In genomic region chr9:129141066-129142041, GRCh38 we compare ENCODE assay signal across 8 cellular contexts. TPM values are rescaled to one million over a fixed set of nuclear protein-coding genes. Genes with fewer than 3 reads are reported as not detected.
A peak's percentile ranks its signal among the peaks of the same experiment; 100 is the strongest.
DNase-seq lines count a peak whose midpoint lies in the region; ATAC-seq, FAIRE-seq and TF ChIP-seq lines count a peak whose summit lies in the region.

No MANE protein-coding gene starts in this region.

- intact Hi-C loops in gastrocnemius medialis (cut with DNase I; ENCODE audit: low total_unique reads), result loop anchor here (2.0 kb wide), 3 partner anchors 33 to 341 kb away; no protein-coding TSS in a partner anchor

- in situ Hi-C loops in gastrocnemius medialis (cut with MboI; ENCODE audit: low sequenced_read_pairs in 4 of 4), result loop anchor here in 2 of 4 donors (25.0 kb wide), 2 partner anchors 346 to 646 kb away; no protein-coding TSS in a partner anchor

- POLR2A ChIA-PET in A549 (lab: Yijun Ruan, JAX), result interaction anchor here (0.6 to 3.5 kb wide), 17 partner anchors 10 to 479 kb away, joined by 3 to 44 read pairs (median 9); partner anchors contain the start of genes C9orf50 and IER5L

- CTCF ChIA-PET in A549 (lab: Yijun Ruan, JAX), result interaction anchor here (1.2 to 28.1 kb wide), 11 partner anchors 13 to 490 kb away, joined by 3 to 1029 read pairs (median 14); partner anchors contain the start of genes ASB6, C9orf50, IER5L and NTMT1

- TF ChIP-seq CTCF in A549 (IDR thresholded peaks at IDR 0.05) (no peak), gastrocnemius medialis (IDR thresholded peaks at IDR 0.05 in 4 of 5, conservative IDR thresholded peaks at IDR 0.05 in 1 of 5) (no peak)

- no peak for TF ChIP-seq RAD21 in A549 (conservative IDR thresholded peaks at IDR 0.05 in 1 of 2, IDR thresholded peaks at IDR 0.05 in 1 of 2)

- H3K4me3 ChIP-seq in A549, result peak overlapping the region; percentile 44; the same call in 2 of the 3 replicates
- H3K4me3 ChIP-seq in gastrocnemius medialis, result peak overlapping the region; percentile 51 to 77 (median 56)

- peak overlapping the region; percentile 91 for H3K4me2 ChIP-seq in A549

- 68% methylated on average over 13 of the region's 13 CpGs for WGBS in A549 (ENCODE audit: missing lambda C conversion rate)

- DNase-seq in A549 (ENCODE audit: low read depth in 1 of 2, low spot score in 1 of 2) (peak in 1 of 2 experiments; percentile 31), NCI-H226 (peak; percentile 33), astrocyte of the hippocampus (ENCODE audit: low read depth, low spot score) (peak; percentile 96), hypothalamus (lab: John Stamatoyannopoulos, UW) (peak in 28 of 51 donors; percentile 11 to 60 (median 38)), gastrocnemius medialis (peak; percentile 54 to 66), HPDE6-E6E7 (ENCODE audit: extremely low spot score) (no peak)

- H3K4me1 ChIP-seq in A549 (peaks cover 74% of the 10 kb centered on the region), gastrocnemius medialis (peaks cover 80 to 86% of the 10 kb centered on the region in 2 donors)

- FAIRE-seq in A549 (lab: Jason Lieb, UNC), result no peak

- H3K9me3 ChIP-seq in A549, result no peaks in the 10 kb centered on the region
- no peaks in the 10 kb centered on the region for H3K9me3 ChIP-seq in gastrocnemius medialis

- H3K27me3 ChIP-seq in gastrocnemius medialis, result no peaks in the 10 kb centered on the region

- peaks cover 0 to 11% of the 10 kb centered on the region in 2 donors for H3K36me3 ChIP-seq in gastrocnemius medialis

- TF ChIP-seq EP300 in A549 (IDR thresholded peaks at IDR 0.05), result no peak

- peak overlapping the region; percentile 99 for H3K27ac ChIP-seq in A549
- peak overlapping the region; percentile 95 to 100 (median 98) for H3K27ac ChIP-seq in gastrocnemius medialis

- no peak for TF ChIP-seq POLR2A in A549 (IDR thresholded peaks at IDR 0.05; ENCODE audit: low read length)
- TF ChIP-seq POLR2A in GM15510 (IDR thresholded peaks at IDR 0.05; ENCODE audit: borderline replicate concordance, extremely low read depth, insufficient read length), result peak; percentile 11
- TF ChIP-seq POLR2A in gastrocnemius medialis (IDR thresholded peaks at IDR 0.05), result peak in 1 of 2 donors; percentile 20

- ATAC-seq in A549 (no peak), gastrocnemius medialis (no peak), GM19351 (IDR thresholded peaks at IDR 0.05; ENCODE audit: unreplicated experiment) (no peak)

TF ChIP-seq in A549, 52 proteins besides CTCF, POLR2A, EP300 and RAD21:
- TF ChIP-seq PBX3 (IDR thresholded peaks at IDR 0.05), result no peak
- 0 out of 2 replicates have a peak, but pooled peaks have one; percentile 38 for TF ChIP-seq MAX (IDR thresholded peaks at IDR 0.05)
- 0 out of 5 replicates have a peak, but pooled peaks of 1 of the 2 experiments have one; percentile 34 for TF ChIP-seq JUN (IDR thresholded peaks at IDR 0.05)
TF ChIP-seq in A549: peak in this region for 2.

RNA-seq across cellular contexts. Expression of gene PTPA, which starts 30.1 kb away (rescaled TPM):
- polyA plus RNA-seq in A549 (2011; rRNA removed) (140 and 149 TPM in 2 replicates), A549 (2017; fragmentation: RNase III; extraction: RNeasy Plus Mini Kit Qiagen cat#74134 plus additional on column Dnase treatment) (140 to 167 TPM (median 161 TPM) in 3 replicates)
- 95.3 and 125 TPM in 2 replicates for polyA plus RNA-seq in A549 (2012; cell fraction: cytosol; rRNA removed)
- polyA plus RNA-seq in A549 (2012; cell fraction: nucleus; rRNA removed), result 109 and 124 TPM in 2 replicates
- 150 and 168 TPM in 2 replicates for polyA minus RNA-seq in A549 (2011; rRNA and poly(A)+ RNA removed)
- total RNA-seq in gastrocnemius medialis, result 10 to 100 TPM; 37.6 to 71.6 (median 53.5) TPM

RNA-seq across cellular contexts. Expression of gene CRAT, which starts 30.8 kb away (rescaled TPM):
- polyA plus RNA-seq in A549 (2011; rRNA removed) (20.5 and 20.8 TPM in 2 replicates), A549 (2017; fragmentation: RNase III; extraction: RNeasy Plus Mini Kit Qiagen cat#74134 plus additional on column Dnase treatment) (22.7 to 26.2 TPM (median 26.0 TPM) in 3 replicates)
- polyA plus RNA-seq in A549 (2012; cell fraction: cytosol; rRNA removed), result 25.2 and 33.6 TPM in 2 replicates
- polyA plus RNA-seq in A549 (2012; cell fraction: nucleus; rRNA removed), result 37.5 and 53.0 TPM in 2 replicates
- polyA minus RNA-seq in A549 (2011; rRNA and poly(A)+ RNA removed), result 26.6 and 34.0 TPM in 2 replicates
- 100 to 1,000 TPM; 137 to 167 (median 144) TPM for total RNA-seq in gastrocnemius medialis

RNA-seq across cellular contexts. Expression of gene IER5L, which starts 36.7 kb away (rescaled TPM):
- polyA plus RNA-seq in A549 (2011; rRNA removed) (16.8 and 25.1 TPM in 2 replicates), A549 (2017; fragmentation: RNase III; extraction: RNeasy Plus Mini Kit Qiagen cat#74134 plus additional on column Dnase treatment) (47.9 to 67.5 TPM (median 54.9 TPM) in 3 replicates)
- polyA plus RNA-seq in A549 (2012; cell fraction: cytosol; rRNA removed), result 51.4 and 90.0 TPM in 2 replicates
- 63.3 and 123 TPM in 2 replicates for polyA plus RNA-seq in A549 (2012; cell fraction: nucleus; rRNA removed)
- polyA minus RNA-seq in A549 (2011; rRNA and poly(A)+ RNA removed), result 18.1 and 21.3 TPM in 2 replicates
- total RNA-seq in gastrocnemius medialis, result 1 to 10 TPM in 3 of 4 donors, under 1 TPM in 1; 0.92 to 3.4 (median 2.9) TPM
